ENCODE assay signal across 8 cellular contexts in the genomic region with DNA sequence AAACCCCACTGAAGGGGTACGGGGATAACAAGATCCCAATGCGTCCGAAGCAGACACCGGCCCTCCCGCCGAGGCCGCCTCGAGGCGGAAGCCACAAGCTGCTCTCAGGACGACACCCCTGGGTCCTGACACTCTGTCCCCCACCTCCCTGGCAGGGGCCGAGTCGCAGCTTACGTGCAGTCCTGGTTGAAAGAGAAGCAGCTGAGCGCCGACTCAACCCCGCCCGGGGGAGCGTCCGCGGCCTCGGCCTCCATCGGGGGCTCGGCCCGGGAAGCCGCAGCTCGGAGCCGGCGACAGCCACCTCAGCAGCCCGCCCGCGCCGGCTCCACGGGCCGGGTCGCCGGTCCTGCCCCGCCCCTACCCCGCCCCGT. TPM values are rescaled to one million over a fixed set of nuclear protein-coding genes. Genes with fewer than 3 reads are reported as not detected.
DNase-seq lines count a peak whose midpoint lies in the region; ATAC-seq and TF ChIP-seq lines count a peak whose summit lies in the region.

TSS of gene WIPI1 (minus strand) at position 329 of the 371 bp plus-strand sequence. CDS start at position 254, 75 bp downstream.

- no peak for TF ChIP-seq CTCF in activated B cell treated with CpG ODN at 0.5 μM for 24 hours (IDR thresholded peaks at IDR 0.05)
- no peak for TF ChIP-seq CTCF in glutamatergic neuron (IDR thresholded peaks at IDR 0.05; ENCODE audit: partially characterized antibody, unreplicated experiment)

- H3K4me3 Mint-ChIP-seq in activated B cell treated with CpG ODN at 0.5 μM for 24 hours (peak within 1 kb of the TSS; percentile 84), glutamatergic neuron (ENCODE audit: unreplicated experiment) (peak within 1 kb of the TSS; percentile 97)

- DNase-seq in C1 segment of cervical spinal cord (lab: John Stamatoyannopoulos, UW) (peak in 8 of 14 donors; percentile 42 to 87 (median 81)), activated B cell treated with CpG ODN at 0.5 μM for 24 hours (peak; percentile 57), glutamatergic neuron (no peak), posterior vena cava (ENCODE audit: low spot score) (peak; percentile 90), epidermal melanocyte (ENCODE audit: insufficient read length, low spot score) (no peak)
- no peak for DNase-seq in activated CD4-positive, alpha-beta T cell treated with anti-CD3 and anti-CD28 coated beads, Interleukin-2, amount 50 U/mL, for 1 hour

- H3K9me3 Mint-ChIP-seq in activated B cell treated with CpG ODN at 0.5 μM for 24 hours (no peaks in the 10 kb centered on the region), glutamatergic neuron (ENCODE audit: unreplicated experiment) (peaks cover 17% of the 10 kb centered on the region)

- H3K27ac Mint-ChIP-seq in activated B cell treated with CpG ODN at 0.5 μM for 24 hours (peak within 1 kb of the TSS; percentile 78), glutamatergic neuron (ENCODE audit: unreplicated experiment) (peak within 1 kb of the TSS; percentile 99)

- peak; percentile 49 for TF ChIP-seq POLR2A in GM19099 (IDR thresholded peaks at IDR 0.05; ENCODE audit: extremely low read depth, insufficient read length, low read depth)

- ATAC-seq in HG03175 (IDR thresholded peaks at IDR 0.05; ENCODE audit: unreplicated experiment) (peak; percentile 37), activated B cell treated with CpG ODN at 0.5 μM for 24 hours (ENCODE audit: low read depth) (peak; percentile 19)

- POLR2A ChIA-PET in activated B cell treated with CpG ODN at 0.5 μM for 24 hours (lab: Charles Lee): interaction anchor here (0.8 to 5.1 kb wide), 19 partner anchors 9 to 740 kb away, joined by 3 to 46 read pairs (median 6); partner anchors contain the start of genes AMZ2, ARSG, KPNA2 and NOL11

- intact Hi-C loops in activated B cell treated with CpG ODN at 0.5 μM for 24 hours (cut with micrococcal nuclease): loop anchor here (1.0 to 5.0 kb wide), 9 partner anchors 21 to 740 kb away; partner anchors contain the start of genes AMZ2, ARSG, KPNA2 and NOL11
- intact Hi-C loops in posterior vena cava (cut with DNase I): no loop called here

- peaks cover 20% of the 10 kb centered on the region for H3K4me1 Mint-ChIP-seq in activated B cell treated with CpG ODN at 0.5 μM for 24 hours
- peaks cover 49% of the 10 kb centered on the region for H3K4me1 Mint-ChIP-seq in glutamatergic neuron (ENCODE audit: low read depth, unreplicated experiment)

- CTCF ChIA-PET in activated B cell treated with CpG ODN at 0.5 μM for 24 hours (lab: Charles Lee): interaction anchor here (0.6 to 4.5 kb wide), 11 partner anchors 10 to 498 kb away, joined by 3 to 21 read pairs (median 4); partner anchors contain the start of gene AMZ2

- no peaks in the 10 kb centered on the region for H3K27me3 Mint-ChIP-seq in activated B cell treated with CpG ODN at 0.5 μM for 24 hours
- H3K27me3 Mint-ChIP-seq in glutamatergic neuron (ENCODE audit: unreplicated experiment): peaks cover 10% of the 10 kb centered on the region

- no peaks in the 10 kb centered on the region for H3K36me3 Mint-ChIP-seq in activated B cell treated with CpG ODN at 0.5 μM for 24 hours (ENCODE audit: low read depth)
- no peaks in the 10 kb centered on the region for H3K36me3 Mint-ChIP-seq in glutamatergic neuron (ENCODE audit: unreplicated experiment)

RNA-seq across cellular contexts. Expression of gene WIPI1, which starts in this region (rescaled TPM):
- total RNA-seq in activated B cell treated with CpG ODN at 0.5 μM for 24 hours (9.8 and 11.2 TPM in 2 replicates), glutamatergic neuron (ENCODE audit: unreplicated experiment) (252 TPM), posterior vena cava (10 to 100 TPM; 50.3 to 54.1 TPM)

Comparison
In these comparisons a context has a peak if more than half of its experiments do, and no peak if none do; other contexts are left out.
1. DNase-seq: peak in C1 segment of cervical spinal cord (8 of 14), activated B cell treated with CpG ODN at 0.5 μM for 24 hours (single experiment) and posterior vena cava (single experiment); none in glutamatergic neuron (single experiment), epidermal melanocyte (single experiment) and activated CD4-positive, alpha-beta T cell treated with anti-CD3 and anti-CD28 coated beads, Interleukin-2, amount 50 U/mL, for 1 hour (single experiment).